9 cellular contexts compared by ENCODE assay signal in genomic region chr3:127915115-127915936, GRCh38. TPM values are rescaled to one million over a fixed set of nuclear protein-coding genes. Genes with fewer than 3 reads are reported as not detected.
A peak's percentile ranks its signal among the peaks of the same experiment; 100 is the strongest.
DNase-seq lines count a peak whose midpoint lies in the region; ATAC-seq lines count a peak whose summit lies in the region.
"Had no signal": no experiment of that assay in that cellular context is flagged by ENCODE, and none has a peak within 500 bp of the region (broad histone marks: within the 10 kb centered on the region; RNA-seq: fewer than 3 reads in every experiment).

Gene KBTBD12, plus strand, starts transcription at chr3:127915232. Its CDS starts 7,830 bp downstream, at chr3:127923062.

- in situ Hi-C loops in G401 (cut with HindIII; ENCODE audit: low sequenced_read_pairs) = no loop called here

- H3K9me3 Mint-ChIP-seq in activated naive CD8-positive, alpha-beta T cell treated with anti-CD3 and anti-CD28 coated beads, Interleukin-2, amount 50 U/mL, for 24 hours = peaks cover 4% of the 10 kb centered on the region

- DNase-seq in G401 (ENCODE audit: low spot score) = peak; percentile 74
- peak; percentile 13 for DNase-seq in activated naive CD8-positive, alpha-beta T cell treated with anti-CD3 and anti-CD28 coated beads, Interleukin-2, amount 50 U/mL, for 24 hours
- peak; percentile 50 to 84 (median 78) for DNase-seq in right cardiac atrium
- DNase-seq in retina = peak; percentile 88
- DNase-seq in central memory CD4-positive, alpha-beta T cell = no peak
- DNase-seq: stimulated activated naive CD4-positive, alpha-beta T cell had no signal

- peak within 1 kb of the TSS; percentile 49 for H3K4me3 ChIP-seq in right cardiac atrium (ENCODE audit: low read length)

- no peak for ATAC-seq in activated naive CD8-positive, alpha-beta T cell treated with anti-CD3 and anti-CD28 coated beads, Interleukin-2, amount 50 U/mL, for 24 hours
- ATAC-seq in right cardiac atrium (peak; percentile 76 to 77), GM18519 (IDR thresholded peaks at IDR 0.05; ENCODE audit: low FRiP score, unreplicated experiment) (no peak), HG03442 (IDR thresholded peaks at IDR 0.05; ENCODE audit: unreplicated experiment) (no peak), HG02973 (IDR thresholded peaks at IDR 0.05; ENCODE audit: unreplicated experiment) (no peak)

- H3K4me1 Mint-ChIP-seq in activated naive CD8-positive, alpha-beta T cell treated with anti-CD3 and anti-CD28 coated beads, Interleukin-2, amount 50 U/mL, for 24 hours = peaks cover 10% of the 10 kb centered on the region

- 12% methylated on average over 69 of the region's 69 CpGs for WGBS in right cardiac atrium

- H3K27me3 Mint-ChIP-seq in activated naive CD8-positive, alpha-beta T cell treated with anti-CD3 and anti-CD28 coated beads, Interleukin-2, amount 50 U/mL, for 24 hours = peaks cover 41% of the 10 kb centered on the region

- H3K4me1 ChIP-seq in right cardiac atrium (ENCODE audit: control insufficient read depth, insufficient read depth, low read length) = peaks cover 5% of the 10 kb centered on the region

- no peak within 1 kb of the TSS for H3K27ac Mint-ChIP-seq in activated naive CD8-positive, alpha-beta T cell treated with anti-CD3 and anti-CD28 coated beads, Interleukin-2, amount 50 U/mL, for 24 hours

- H3K27ac ChIP-seq in right cardiac atrium (ENCODE audit: low read length) = peak within 1 kb of the TSS; percentile 3

- intact Hi-C loops in right cardiac atrium (cut with DNase I) = no loop called here

- no peaks in the 10 kb centered on the region for H3K27me3 ChIP-seq in right cardiac atrium (ENCODE audit: control insufficient read depth, insufficient read depth)

- no peaks in the 10 kb centered on the region for H3K36me3 Mint-ChIP-seq in activated naive CD8-positive, alpha-beta T cell treated with anti-CD3 and anti-CD28 coated beads, Interleukin-2, amount 50 U/mL, for 24 hours (ENCODE audit: low read depth)

- H3K9me3 ChIP-seq in right cardiac atrium (ENCODE audit: control insufficient read depth, low read length) = no peaks in the 10 kb centered on the region

- peak within 1 kb of the TSS; percentile 36 for H3K4me3 Mint-ChIP-seq in activated naive CD8-positive, alpha-beta T cell treated with anti-CD3 and anti-CD28 coated beads, Interleukin-2, amount 50 U/mL, for 24 hours

RNA-seq across cellular contexts. Expression of gene KBTBD12, which starts in this region (rescaled TPM):
- total RNA-seq in G401 (2014; rRNA removed; shearing (Covaris generic)) = not detected in 2 replicates
- 1 to 10 TPM; 3.8 to 8.1 (median 5.9) TPM for total RNA-seq in right cardiac atrium
- 4.3 TPM for polyA plus RNA-seq in right cardiac atrium

Comparison
In these comparisons a context has a peak if more than half of its experiments do, and no peak if none do; other contexts are left out.
1. Peak in DNase-seq in G401; RNA of the gene not detected or under 1 TPM.
2. ATAC-seq: peak in right cardiac atrium (2 of 2); none in activated naive CD8-positive, alpha-beta T cell treated with anti-CD3 and anti-CD28 coated beads, Interleukin-2, amount 50 U/mL, for 24 hours (single experiment), GM18519 (single experiment), HG03442 (single experiment) and HG02973 (single experiment).